8 cellular contexts compared by ENCODE assay signal in the genomic region with DNA sequence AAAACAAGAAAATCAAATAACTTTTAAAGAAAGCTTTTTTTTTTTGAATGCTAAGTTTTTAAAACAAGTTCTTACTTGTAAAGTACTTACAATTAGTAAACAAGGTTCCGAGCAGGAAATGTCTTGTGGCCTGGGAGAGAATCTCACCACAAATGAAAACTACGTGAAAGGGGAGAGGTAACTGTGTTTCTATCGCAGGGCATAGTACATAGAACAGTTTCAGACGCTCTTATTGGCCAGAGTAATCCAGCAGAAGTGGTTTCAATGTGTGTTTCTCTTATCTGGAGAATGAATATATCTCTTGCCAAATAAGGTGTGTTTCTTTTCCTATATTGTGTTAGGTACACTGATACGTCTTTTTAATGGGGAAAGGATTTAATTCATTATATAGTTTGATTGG. TPM values are rescaled to one million over a fixed set of nuclear protein-coding genes. Genes with fewer than 3 reads are reported as not detected.
DNase-seq lines count a peak whose midpoint lies in the region; ATAC-seq and TF ChIP-seq lines count a peak whose summit lies in the region.

A gene with protein sequence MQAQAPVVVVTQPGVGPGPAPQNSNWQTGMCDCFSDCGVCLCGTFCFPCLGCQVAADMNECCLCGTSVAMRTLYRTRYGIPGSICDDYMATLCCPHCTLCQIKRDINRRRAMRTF (minus strand): TSS at position 154 of the 400 bp plus-strand sequence. CDS start 6,808 bp downstream, outside the sequence.

- H3K9me3 ChIP-seq in mucosa of descending colon (no peaks in the 10 kb centered on the region), sigmoid colon (no peaks in the 10 kb centered on the region)

- H3K36me3 ChIP-seq in mucosa of descending colon (ENCODE audit: low read depth) (no peaks in the 10 kb centered on the region), sigmoid colon (no peaks in the 10 kb centered on the region)

- intact Hi-C loops in activated CD8-positive, alpha-beta T cell treated with anti-CD3 and anti-CD28 coated beads for 36 hours (cut with micrococcal nuclease), result loop anchor here (1.0 to 10.0 kb wide), 4 partner anchors 42 to 210 kb away; a partner anchor contains a TSS
- intact Hi-C loops in mucosa of descending colon (cut with DNase I, micrococcal nuclease) (loop anchor here in 1 of 2 donors (5.0 kb wide), 1 partner anchor 148 kb away; no protein-coding TSS in a partner anchor), sigmoid colon (cut with DNase I) (loop anchor here (5.0 kb wide), 1 partner anchor 42 kb away; no protein-coding TSS in a partner anchor)

- H3K27me3 ChIP-seq in sigmoid colon, result no peaks in the 10 kb centered on the region

- TF ChIP-seq EP300 in sigmoid colon (IDR thresholded peaks at IDR 0.05), result no peak

- CTCF ChIA-PET in activated CD8-positive, alpha-beta T cell treated with anti-CD3 and anti-CD28 coated beads for 36 hours (lab: Charles Lee), result interaction anchor here (0.6 to 4.7 kb wide), 11 partner anchors 14 to 152 kb away, joined by 3 to 31 read pairs (median 3); a partner anchor contains a TSS

- DNase-seq in GM13976 (ENCODE audit: low spot score) (peak; percentile 43), LoVo (ENCODE audit: low spot score) (peak; percentile 83), mucosa of descending colon (peak in 1 of 3 donors; percentile 79), 8988T (no peak), sigmoid colon (no peak), endothelial cell (ENCODE audit: low spot score) (no peak)
- DNase-seq in activated CD8-positive, alpha-beta T cell treated with anti-CD3 and anti-CD28 coated beads for 36 hours, result peak; percentile 67

- no peak for TF ChIP-seq CTCF in GM13976 (IDR thresholded peaks at IDR 0.05; ENCODE audit: borderline replicate concordance, control extremely low read depth, extremely low read depth, insufficient read depth, missing control alignments)
- TF ChIP-seq CTCF in activated CD8-positive, alpha-beta T cell treated with anti-CD3 and anti-CD28 coated beads for 36 hours (IDR thresholded peaks at IDR 0.05), result no peak
- TF ChIP-seq CTCF in mucosa of descending colon (IDR thresholded peaks at IDR 0.05), result no peak
- no peak for TF ChIP-seq CTCF in sigmoid colon (IDR thresholded peaks at IDR 0.05)
- no peak for TF ChIP-seq CTCF in endothelial cell (IDR thresholded peaks at IDR 0.05; ENCODE audit: unreplicated experiment)

- H3K4me1 ChIP-seq in mucosa of descending colon (ENCODE audit: low read depth), result peaks cover 16% of the 10 kb centered on the region
- H3K4me1 ChIP-seq in sigmoid colon, result peaks cover 0 to 8% (median 4%) of the 10 kb centered on the region in 4 donors

- in situ Hi-C loops in GM13976 (cut with MboI; ENCODE audit: low sequenced_read_pairs, unreplicated experiment), result no loop called here

- no peak for TF ChIP-seq POLR2A in sigmoid colon (IDR thresholded peaks at IDR 0.05)

- POLR2A ChIA-PET in activated CD8-positive, alpha-beta T cell treated with anti-CD3 and anti-CD28 coated beads for 36 hours (lab: Charles Lee), result interaction anchor here (0.6 to 2.7 kb wide), 7 partner anchors 9 to 135 kb away, joined by 3 to 13 read pairs (median 4); no protein-coding TSS in a partner anchor

- ATAC-seq in GM21825 (IDR thresholded peaks at IDR 0.05; ENCODE audit: unreplicated experiment) (peak; percentile 36), mucosa of descending colon (peak; percentile 73)
- peak; percentile 54 for ATAC-seq in activated CD8-positive, alpha-beta T cell treated with anti-CD3 and anti-CD28 coated beads for 36 hours

- peaks cover 18% of the 10 kb centered on the region for H3K36me3 Mint-ChIP-seq in activated CD8-positive, alpha-beta T cell treated with anti-CD3 and anti-CD28 coated beads for 36 hours (ENCODE audit: low read depth)
- no peaks in the 10 kb centered on the region for H3K36me3 Mint-ChIP-seq in endothelial cell (ENCODE audit: low read depth, unreplicated experiment)

- peaks cover 37% of the 10 kb centered on the region for H3K4me1 Mint-ChIP-seq in activated CD8-positive, alpha-beta T cell treated with anti-CD3 and anti-CD28 coated beads for 36 hours (ENCODE audit: low read depth)
- H3K4me1 Mint-ChIP-seq in endothelial cell (ENCODE audit: unreplicated experiment), result peaks cover 3% of the 10 kb centered on the region

- no peaks in the 10 kb centered on the region for H3K27me3 Mint-ChIP-seq in activated CD8-positive, alpha-beta T cell treated with anti-CD3 and anti-CD28 coated beads for 36 hours
- no peaks in the 10 kb centered on the region for H3K27me3 Mint-ChIP-seq in endothelial cell (ENCODE audit: unreplicated experiment)

- H3K27ac Mint-ChIP-seq in activated CD8-positive, alpha-beta T cell treated with anti-CD3 and anti-CD28 coated beads for 36 hours, result peak within 1 kb of the TSS; percentile 95
- no peak within 1 kb of the TSS for H3K27ac Mint-ChIP-seq in endothelial cell (ENCODE audit: unreplicated experiment)

- peak within 1 kb of the TSS; percentile 84 for H3K4me3 Mint-ChIP-seq in activated CD8-positive, alpha-beta T cell treated with anti-CD3 and anti-CD28 coated beads for 36 hours
- H3K4me3 Mint-ChIP-seq in endothelial cell (ENCODE audit: unreplicated experiment), result no peak within 1 kb of the TSS

- H3K4me3 ChIP-seq in mucosa of descending colon, result peak within 1 kb of the TSS; percentile 10
- no peak within 1 kb of the TSS for H3K4me3 ChIP-seq in sigmoid colon

- WGBS in sigmoid colon, 2 donors, result 6 to 20% methylated on average over 5 of the region's 5 CpGs

- H3K9me3 Mint-ChIP-seq in activated CD8-positive, alpha-beta T cell treated with anti-CD3 and anti-CD28 coated beads for 36 hours, result no peaks in the 10 kb centered on the region
- no peaks in the 10 kb centered on the region for H3K9me3 Mint-ChIP-seq in endothelial cell (ENCODE audit: unreplicated experiment)

- no peak within 1 kb of the TSS for H3K27ac ChIP-seq in sigmoid colon

RNA-seq across cellular contexts. Expression of the gene that starts here (rescaled TPM):
- 100 to 1,000 TPM in 1 of 2 experiments, 10 to 100 TPM in 1; 88.7 to 101 TPM for total RNA-seq in activated CD8-positive, alpha-beta T cell treated with anti-CD3 and anti-CD28 coated beads for 36 hours
- total RNA-seq in mucosa of descending colon, result 1,000 to 10,000 TPM in 1 of 3 donors, 100 to 1,000 TPM in 2; 539 to 1,034 (median 875) TPM
- total RNA-seq in sigmoid colon, result 1 to 10 TPM in 3 of 4 donors, under 1 TPM in 1; 0.71 to 4.2 (median 1.7) TPM
- polyA plus RNA-seq in sigmoid colon, result 1,000 to 10,000 TPM in 1 of 3 donors, 100 to 1,000 TPM in 2; 490 to 1,311 (median 566) TPM
- not detected for total RNA-seq in endothelial cell (ENCODE audit: unreplicated experiment)

Comparison
In these comparisons a context has a peak if more than half of its experiments do, and no peak if none do; other contexts are left out.
1. RNA of the gene that starts here (total RNA-seq): 539 to 1,034 TPM in mucosa of descending colon and 88.7 to 101 TPM in activated CD8-positive, alpha-beta T cell treated with anti-CD3 and anti-CD28 coated beads for 36 hours; 0.71 to 4.2 TPM in sigmoid colon and not detected in endothelial cell (single experiment); every median in the first group is over 10 times any median in the second.
2. RNA of the gene that starts here (total RNA-seq): 539 to 1,034 TPM in mucosa of descending colon; 88.7 to 101 TPM in activated CD8-positive, alpha-beta T cell treated with anti-CD3 and anti-CD28 coated beads for 36 hours; every median in the first group is over 4 times any median in the second.
3. DNase-seq: peak in GM13976 (single experiment), LoVo (single experiment) and activated CD8-positive, alpha-beta T cell treated with anti-CD3 and anti-CD28 coated beads for 36 hours (single experiment); none in 8988T (single experiment), sigmoid colon (single experiment) and endothelial cell (single experiment).
4. Peak in every context shown above with its lines, with median percentiles within 50 percentile points of each other: ATAC-seq.